In the genomic region with DNA sequence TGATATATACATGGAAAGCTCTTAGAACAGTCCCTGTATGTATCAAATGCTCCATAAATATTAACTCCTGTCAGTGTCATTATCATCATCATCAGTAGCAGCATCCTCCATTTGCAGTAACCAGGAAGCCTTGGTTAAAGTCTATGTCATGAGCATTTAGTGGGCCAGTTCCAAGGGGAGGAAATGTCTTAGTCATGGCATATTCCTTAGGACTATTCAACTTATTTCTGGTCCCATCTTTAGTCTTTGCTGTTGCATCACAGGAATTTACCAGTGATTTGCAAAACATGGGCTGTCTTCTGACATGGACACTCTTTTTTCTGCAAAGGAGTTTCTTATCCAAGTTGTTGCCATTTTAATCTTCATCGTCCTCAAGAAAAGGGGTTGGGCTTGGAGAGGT, we compare ENCODE assay signal across 22 cellular contexts.
"Had no signal": no experiment of that assay in that cellular context is flagged by ENCODE, and none has a peak within 500 bp of the region (broad histone marks: within the 10 kb centered on the region; RNA-seq: fewer than 3 reads in every experiment).

No MANE protein-coding gene starts in this region.

- H3K36me3 Mint-ChIP-seq: natural killer cell treated with Interleukin-12 subunit alpha and Interleukin-12 subunit beta and Interleukin-15 and Interleukin-18, amount 100 ng/mL, for 72 hours had no signal

- DNase-seq: activated CD4-positive, alpha-beta T cell treated with anti-CD3 and anti-CD28 coated beads for 4 hours; activated CD4-positive, alpha-beta T cell treated with anti-CD3 and anti-CD28 coated beads, Interleukin-2, amount 50 U/mL, for 48 hours; activated CD4-positive, CD25-positive, alpha-beta regulatory T cell; activated naive CD4-positive, alpha-beta T cell treated with Interleukin-2 at 50 U/mL for 16 hours; activated naive CD8-positive, alpha-beta T cell treated with anti-CD3 and anti-CD28 coated beads, Interleukin-2, amount 10 ng/mL, durations not matched to agents 7 days and 5 days; activated T-cell treated with anti-CD3 and anti-CD28 coated beads, Interleukin-2, amount 50 U/mL, for 48 hours; amygdala; head of caudate nucleus; hypothalamus; islet precursor cell; left cardiac atrium; retina; sigmoid colon; stimulated activated CD4-positive, alpha-beta T cell treated with anti-CD3 and anti-CD28 coated beads, Interleukin-2, amount 100 ng/mL, for 48 hours; stimulated activated CD8-positive, alpha-beta memory T cell treated with anti-CD3 and anti-CD28 coated beads, Interleukin-4, amount 100 ng/mL, for 48 hours; stimulated activated naive CD4-positive, alpha-beta T cell; thyroid gland had no signal

- H3K9me3 Mint-ChIP-seq: activated naive CD8-positive, alpha-beta T cell treated with anti-CD3 and anti-CD28 coated beads, Interleukin-2, amount 10 ng/mL, durations not matched to agents 7 days and 5 days; memory B cell; natural killer cell treated with Interleukin-12 subunit alpha and Interleukin-12 subunit beta and Interleukin-15 and Interleukin-18, amount 100 ng/mL, for 72 hours had no signal

- H3K4me3 Mint-ChIP-seq: activated naive CD8-positive, alpha-beta T cell treated with anti-CD3 and anti-CD28 coated beads, Interleukin-2, amount 10 ng/mL, durations not matched to agents 7 days and 5 days; memory B cell; natural killer cell treated with Interleukin-12 subunit alpha and Interleukin-12 subunit beta and Interleukin-15 and Interleukin-18, amount 100 ng/mL, for 72 hours had no signal

- H3K4me3 ChIP-seq: cardiac muscle cell, gastroesophageal sphincter, sigmoid colon, thyroid gland had no signal

- H3K9me3 ChIP-seq: gastroesophageal sphincter, sigmoid colon, thyroid gland had no signal

- H3K4me1 ChIP-seq: gastroesophageal sphincter had no signal

- ATAC-seq: gastroesophageal sphincter; left cardiac atrium; natural killer cell treated with Interleukin-12 subunit alpha and Interleukin-12 subunit beta and Interleukin-15 and Interleukin-18, amount 100 ng/mL, for 72 hours had no signal

- H3K27ac ChIP-seq: cardiac muscle cell, gastroesophageal sphincter, sigmoid colon, thyroid gland had no signal

- H3K36me3 ChIP-seq: cardiac muscle cell, gastroesophageal sphincter, sigmoid colon, thyroid gland had no signal

- H3K27ac Mint-ChIP-seq: activated naive CD8-positive, alpha-beta T cell treated with anti-CD3 and anti-CD28 coated beads, Interleukin-2, amount 10 ng/mL, durations not matched to agents 7 days and 5 days; memory B cell; natural killer cell treated with Interleukin-12 subunit alpha and Interleukin-12 subunit beta and Interleukin-15 and Interleukin-18, amount 100 ng/mL, for 72 hours; progenitor cell of endocrine pancreas had no signal

- H3K27me3 Mint-ChIP-seq: activated naive CD8-positive, alpha-beta T cell treated with anti-CD3 and anti-CD28 coated beads, Interleukin-2, amount 10 ng/mL, durations not matched to agents 7 days and 5 days; memory B cell; natural killer cell treated with Interleukin-12 subunit alpha and Interleukin-12 subunit beta and Interleukin-15 and Interleukin-18, amount 100 ng/mL, for 72 hours; progenitor cell of endocrine pancreas had no signal

- H3K27me3 ChIP-seq: cardiac muscle cell, gastroesophageal sphincter, sigmoid colon, thyroid gland had no signal
